Comparison of ENCODE assay signal across 9 cellular contexts in the genomic region with DNA sequence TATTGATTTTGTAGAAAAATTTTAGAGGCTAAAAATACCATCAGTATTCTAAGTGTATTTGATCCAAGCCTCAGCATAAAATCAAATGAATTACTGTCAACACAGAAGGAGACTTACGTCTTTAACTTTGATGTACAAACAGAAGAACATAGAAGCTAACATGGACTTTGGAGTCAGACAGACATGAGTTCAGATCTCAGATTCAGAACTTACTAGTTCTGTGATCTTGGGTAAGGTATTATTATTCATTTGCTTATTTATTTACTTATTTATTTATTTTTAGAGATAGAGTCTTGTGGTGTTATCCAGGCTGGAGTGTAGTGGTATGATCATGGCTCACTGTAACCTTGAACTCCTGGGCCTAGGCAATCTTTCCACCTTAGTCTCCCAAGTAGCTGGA. TPM values are rescaled to one million over a fixed set of nuclear protein-coding genes. Genes with fewer than 3 reads are reported as not detected.
DNase-seq lines count a peak whose midpoint lies in the region; ATAC-seq and TF ChIP-seq lines count a peak whose summit lies in the region.
"Had no signal": no experiment of that assay in that cellular context is flagged by ENCODE, and none has a peak within 500 bp of the region (broad histone marks: within the 10 kb centered on the region; RNA-seq: fewer than 3 reads in every experiment).

No MANE protein-coding gene starts in this region.

- H3K4me1 ChIP-seq in Panc1 (ENCODE audit: control insufficient read depth, insufficient read depth, low read length), result no peaks in the 10 kb centered on the region
- H3K4me1 ChIP-seq in esophagus muscularis mucosa, result peaks cover 0 to 18% (median 13%) of the 10 kb centered on the region in 4 donors
- H3K4me1 ChIP-seq: neural progenitor cell had no signal

- DNase-seq in activated CD4-positive, alpha-beta T cell treated with anti-CD3 and anti-CD28 coated beads, Interleukin-2, amount 10 ng/mL, durations not matched to agents 7 days and 5 days, result no peak
- no peak for DNase-seq in activated CD4-positive, alpha-beta T cell treated with anti-CD3 and anti-CD28 coated beads for 1 hour
- DNase-seq in Panc1 (ENCODE audit: low read depth, low spot score) (no peak), esophagus muscularis mucosa (ENCODE audit: extremely low spot score) (no peak), kidney glomerular epithelial cell (lab: John Stamatoyannopoulos, UW) (no peak), cerebellum (ENCODE audit: low spot score) (no peak)
- no peak for DNase-seq in stimulated activated naive B cell treated with anti-CD40 and anti-IgM and Interleukin-4, amounts not matched to agents 10 μg/mL and 1 μg/mL and 100 μg/mL, for 72 hours

- H3K9me3 ChIP-seq in Panc1 (ENCODE audit: control insufficient read depth, insufficient read depth, low read depth, low read length) (no peaks in the 10 kb centered on the region), esophagus muscularis mucosa (no peaks in the 10 kb centered on the region)

- peak overlapping the region in 1 of 2 experiments; percentile 16; a peak in 2 of 4 replicates for H3K4me3 ChIP-seq in Panc1 (ENCODE audit: low read depth in 2 of 2, low read length in 2 of 2)
- peak overlapping the region; percentile 32 to 45 (median 34) for H3K4me3 ChIP-seq in esophagus muscularis mucosa
- H3K4me3 ChIP-seq: neural progenitor cell had no signal

- in situ Hi-C loops in Panc1 (cut with HindIII; ENCODE audit: low pct_unique_long_range_greater_than_20kb, low sequenced_read_pairs), result loop anchor here (25.0 kb wide), 2 partner anchors 229 to 354 kb away; a partner anchor contains a TSS

- BruUV-seq in Panc1 (replicated peaks; lab: Mats Ljungman, UMichigan), result no TSS peak

- peaks cover 5% of the 10 kb centered on the region for H3K9me3 Mint-ChIP-seq in activated CD4-positive, alpha-beta T cell treated with anti-CD3 and anti-CD28 coated beads, Interleukin-2, amount 10 ng/mL, durations not matched to agents 7 days and 5 days
- H3K9me3 Mint-ChIP-seq in stimulated activated naive B cell treated with anti-CD40 and anti-IgM and Interleukin-4, amounts not matched to agents 10 μg/mL and 1 μg/mL and 100 μg/mL, for 72 hours, result no peaks in the 10 kb centered on the region
- H3K9me3 Mint-ChIP-seq: neural progenitor cell had no signal

- TF ChIP-seq POLR2A in esophagus muscularis mucosa (IDR thresholded peaks at IDR 0.05; ENCODE audit: low read depth), result no peak

- H3K27ac ChIP-seq in Panc1 (ENCODE audit: low read length) (peak overlapping the region; percentile 48; the same call in 1 of the 2 replicates), esophagus muscularis mucosa (replicated peaks in 1 of 4) (peak overlapping the region; percentile 23 to 56 (median 50))
- H3K27ac ChIP-seq: neural progenitor cell had no signal

- CTCF ChIA-PET in activated CD4-positive, alpha-beta T cell treated with anti-CD3 and anti-CD28 coated beads, Interleukin-2, amount 10 ng/mL, durations not matched to agents 7 days and 5 days (lab: Charles Lee), result interaction anchor here (1.1 to 4.4 kb wide), 4 partner anchors 8 to 228 kb away, joined by 3 to 26 read pairs (median 6); no protein-coding TSS in a partner anchor
- CTCF ChIA-PET in Panc1 (lab: Charles Lee), result no interaction called here

- H3K36me3 Mint-ChIP-seq in activated CD4-positive, alpha-beta T cell treated with anti-CD3 and anti-CD28 coated beads, Interleukin-2, amount 10 ng/mL, durations not matched to agents 7 days and 5 days (ENCODE audit: low read depth), result peaks cover 25% of the 10 kb centered on the region
- no peaks in the 10 kb centered on the region for H3K36me3 Mint-ChIP-seq in stimulated activated naive B cell treated with anti-CD40 and anti-IgM and Interleukin-4, amounts not matched to agents 10 μg/mL and 1 μg/mL and 100 μg/mL, for 72 hours
- H3K36me3 Mint-ChIP-seq: neural progenitor cell had no signal

- ATAC-seq in Panc1, result no peak
- no peak for ATAC-seq in stimulated activated naive B cell treated with anti-CD40 and anti-IgM and Interleukin-4, amounts not matched to agents 10 μg/mL and 1 μg/mL and 100 μg/mL, for 72 hours (replicated peaks)
- ATAC-seq in GM18868 (IDR thresholded peaks at IDR 0.05; ENCODE audit: unreplicated experiment), result no peak

- no peak for TF ChIP-seq EP300 in esophagus muscularis mucosa (IDR thresholded peaks at IDR 0.05)

- intact Hi-C loops in Panc1 (cut with micrococcal nuclease; ENCODE audit: unreplicated experiment), result no loop called here
- intact Hi-C loops in esophagus muscularis mucosa (cut with DNase I), result no loop called here

- peaks cover 57% of the 10 kb centered on the region for H3K4me1 Mint-ChIP-seq in activated CD4-positive, alpha-beta T cell treated with anti-CD3 and anti-CD28 coated beads, Interleukin-2, amount 10 ng/mL, durations not matched to agents 7 days and 5 days
- peaks cover 35 to 64% of the 10 kb centered on the region in 2 donors for H3K4me1 Mint-ChIP-seq in stimulated activated naive B cell treated with anti-CD40 and anti-IgM and Interleukin-4, amounts not matched to agents 10 μg/mL and 1 μg/mL and 100 μg/mL, for 72 hours
- H3K4me1 Mint-ChIP-seq: neural progenitor cell had no signal

- H3K27me3 ChIP-seq in Panc1 (ENCODE audit: control insufficient read depth, insufficient read depth, low read length), result no peaks in the 10 kb centered on the region
- H3K27me3 ChIP-seq in esophagus muscularis mucosa, result peaks cover 0 to 12% (median 0%) of the 10 kb centered on the region in 4 donors

- POLR2A ChIA-PET in activated CD4-positive, alpha-beta T cell treated with anti-CD3 and anti-CD28 coated beads, Interleukin-2, amount 10 ng/mL, durations not matched to agents 7 days and 5 days (lab: Charles Lee), result interaction anchor here (0.6 kb wide), 2 partner anchors 42 to 1004 kb away, joined by 3 to 5 read pairs; no protein-coding TSS in a partner anchor
- POLR2A ChIA-PET in Panc1 (lab: Charles Lee), result no interaction called here

- no peaks in the 10 kb centered on the region for H3K27me3 Mint-ChIP-seq in activated CD4-positive, alpha-beta T cell treated with anti-CD3 and anti-CD28 coated beads, Interleukin-2, amount 10 ng/mL, durations not matched to agents 7 days and 5 days
- H3K27me3 Mint-ChIP-seq in stimulated activated naive B cell treated with anti-CD40 and anti-IgM and Interleukin-4, amounts not matched to agents 10 μg/mL and 1 μg/mL and 100 μg/mL, for 72 hours, result no peaks in the 10 kb centered on the region

- 77% methylated on average over 1 of the region's 1 CpG for WGBS in esophagus muscularis mucosa

- TF ChIP-seq CTCF in Panc1 (IDR thresholded peaks at IDR 0.05), result no peak
- no peak for TF ChIP-seq CTCF in esophagus muscularis mucosa (IDR thresholded peaks at IDR 0.05)

- H3K36me3 ChIP-seq in Panc1 (ENCODE audit: control insufficient read depth, insufficient read depth, low read length), result no peaks in the 10 kb centered on the region
- H3K36me3 ChIP-seq in esophagus muscularis mucosa, result no peaks in the 10 kb centered on the region
- H3K36me3 ChIP-seq: neural progenitor cell had no signal

- peak overlapping the region; percentile 98 for H3K27ac Mint-ChIP-seq in activated CD4-positive, alpha-beta T cell treated with anti-CD3 and anti-CD28 coated beads, Interleukin-2, amount 10 ng/mL, durations not matched to agents 7 days and 5 days
- H3K27ac Mint-ChIP-seq in stimulated activated naive B cell treated with anti-CD40 and anti-IgM and Interleukin-4, amounts not matched to agents 10 μg/mL and 1 μg/mL and 100 μg/mL, for 72 hours, result peak overlapping the region; percentile 59
- H3K27ac Mint-ChIP-seq: neural progenitor cell had no signal

- peak overlapping the region; percentile 84 for H3K4me3 Mint-ChIP-seq in activated CD4-positive, alpha-beta T cell treated with anti-CD3 and anti-CD28 coated beads, Interleukin-2, amount 10 ng/mL, durations not matched to agents 7 days and 5 days
- peak overlapping the region; percentile 80 to 86 for H3K4me3 Mint-ChIP-seq in stimulated activated naive B cell treated with anti-CD40 and anti-IgM and Interleukin-4, amounts not matched to agents 10 μg/mL and 1 μg/mL and 100 μg/mL, for 72 hours
- H3K4me3 Mint-ChIP-seq: neural progenitor cell had no signal

RNA-seq across cellular contexts. Expression of a gene that starts 4.0 kb away (rescaled TPM):
- total RNA-seq in activated CD4-positive, alpha-beta T cell treated with anti-CD3 and anti-CD28 coated beads, Interleukin-2, amount 10 ng/mL, durations not matched to agents 7 days and 5 days, result 100 to 1,000 TPM in 1 of 2 experiments, 10 to 100 TPM in 1; 97.9 to 102 TPM
- 0.33 TPM for total RNA-seq in Panc1 (2021; ENCODE audit: unreplicated experiment)
- polyA plus RNA-seq in Panc1 (2012; ENCODE audit: insufficient read length), result not detected
- total RNA-seq in esophagus muscularis mucosa, result 1 to 10 TPM in 2 of 4 donors, under 1 TPM in 2; 0.32 to 1.7 (median 1.0) TPM
- 0.09 TPM for total RNA-seq in cerebellum

RNA-seq across cellular contexts. Expression of a gene that starts 19.2 kb away (rescaled TPM):
- not detected for total RNA-seq in activated CD4-positive, alpha-beta T cell treated with anti-CD3 and anti-CD28 coated beads, Interleukin-2, amount 10 ng/mL, durations not matched to agents 7 days and 5 days
- total RNA-seq in Panc1 (2021; ENCODE audit: unreplicated experiment) (not detected), esophagus muscularis mucosa (not detected), cerebellum (0.18 TPM)
- polyA plus RNA-seq in Panc1 (2012; ENCODE audit: insufficient read length), result not detected

RNA-seq across cellular contexts. Expression of a gene that starts 36.9 kb away (rescaled TPM):
- total RNA-seq in activated CD4-positive, alpha-beta T cell treated with anti-CD3 and anti-CD28 coated beads, Interleukin-2, amount 10 ng/mL, durations not matched to agents 7 days and 5 days, result 1 to 10 TPM; 4.0 to 5.5 TPM
- total RNA-seq in Panc1 (2021; ENCODE audit: unreplicated experiment) (6.6 TPM), esophagus muscularis mucosa (1 to 10 TPM; 4.1 to 9.0 (median 5.0) TPM), cerebellum (4.3 TPM)
- polyA plus RNA-seq in Panc1 (2012; ENCODE audit: insufficient read length), result 5.4 TPM

RNA-seq across cellular contexts. Expression of a gene that starts 45.7 kb away (rescaled TPM):
- 100 to 1,000 TPM; 180 to 185 TPM for total RNA-seq in activated CD4-positive, alpha-beta T cell treated with anti-CD3 and anti-CD28 coated beads, Interleukin-2, amount 10 ng/mL, durations not matched to agents 7 days and 5 days
- 446 TPM for total RNA-seq in Panc1 (2021; ENCODE audit: unreplicated experiment)
- polyA plus RNA-seq in Panc1 (2012; ENCODE audit: insufficient read length), result 168 TPM
- 100 to 1,000 TPM; 108 to 276 (median 155) TPM for total RNA-seq in esophagus muscularis mucosa
- total RNA-seq in cerebellum, result 134 TPM

Comparison
In these comparisons a context has a peak if more than half of its experiments do, and no peak if none do; other contexts are left out.
1. RNA of a gene that starts 4.0 kb away (total RNA-seq): 97.9 to 102 TPM in activated CD4-positive, alpha-beta T cell treated with anti-CD3 and anti-CD28 coated beads, Interleukin-2, amount 10 ng/mL, durations not matched to agents 7 days and 5 days; 0.32 to 1.7 TPM in esophagus muscularis mucosa, 0.33 TPM in Panc1 (single experiment) and 0.09 TPM in cerebellum (single experiment); every median in the first group is over 10 times any median in the second.